ENCODE assay signal across 10 cellular contexts in the genomic region with DNA sequence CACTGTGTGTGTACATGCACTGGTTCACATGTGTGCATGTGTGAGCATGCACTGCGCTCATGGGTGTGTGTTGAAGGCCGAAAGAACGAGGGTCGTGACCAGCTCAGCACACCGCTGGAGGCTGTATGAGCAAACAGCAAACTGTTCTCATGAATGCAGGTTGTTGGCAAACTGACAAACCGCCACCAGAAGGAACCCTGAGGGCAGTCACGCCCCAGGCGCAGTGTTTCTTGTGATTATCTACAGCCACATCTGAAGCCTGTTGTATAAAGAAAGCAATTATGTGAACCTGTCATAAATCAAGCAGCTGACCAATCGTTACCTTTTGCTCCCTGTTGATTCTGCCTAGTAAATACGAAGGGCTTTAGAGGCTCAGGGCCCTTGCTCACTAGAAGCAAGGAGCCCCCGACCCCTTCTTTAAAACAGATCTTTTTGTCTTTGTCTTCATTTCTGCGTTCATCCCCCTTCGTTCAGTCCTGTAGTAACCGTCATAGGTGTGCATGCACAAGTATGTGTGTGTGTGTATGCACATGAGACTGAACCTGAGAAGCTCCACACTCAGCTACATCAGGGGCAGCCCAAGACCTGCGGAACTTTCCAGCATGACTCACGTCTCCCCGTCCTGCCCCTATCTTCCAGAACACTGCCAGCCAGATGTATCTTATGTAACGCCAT. TPM values are rescaled to one million over a fixed set of nuclear protein-coding genes. Genes with fewer than 3 reads are reported as not detected.
DNase-seq lines count a peak whose midpoint lies in the region; ATAC-seq and TF ChIP-seq lines count a peak whose summit lies in the region.
"Had no signal": no experiment of that assay in that cellular context is flagged by ENCODE, and none has a peak within 500 bp of the region (broad histone marks: within the 10 kb centered on the region; RNA-seq: fewer than 3 reads in every experiment).

No MANE protein-coding gene starts in this region.

- no peaks in the 10 kb centered on the region for H3K9me3 ChIP-seq in right cardiac atrium (ENCODE audit: control insufficient read depth, low read length)
- peaks cover 2% of the 10 kb centered on the region for H3K9me3 ChIP-seq in T-helper 17 cell (ENCODE audit: control insufficient read depth, low read length, poor library complexity, severe bottlenecking)

- ATAC-seq in GM18861 (IDR thresholded peaks at IDR 0.05; ENCODE audit: unreplicated experiment): no peak
- ATAC-seq in right cardiac atrium: no peak
- ATAC-seq in T-helper 17 cell: no peak

- H3K27me3 ChIP-seq in right cardiac atrium (ENCODE audit: control insufficient read depth, insufficient read depth): no peaks in the 10 kb centered on the region

- peaks cover 13% of the 10 kb centered on the region for H3K4me1 Mint-ChIP-seq in T-helper 17 cell

- H3K4me3 Mint-ChIP-seq in T-helper 17 cell: no peak overlapping the region
- H3K4me3 Mint-ChIP-seq: stimulated activated naive CD8-positive, alpha-beta T cell treated with anti-CD3 and anti-CD28 coated beads, Interleukin-15, Interleukin-2, amounts not matched to agents 100 ng/mL and 50 ng/mL, for 24 hours had no signal

- POLR2A ChIA-PET in RWPE1 (lab: Yijun Ruan, JAX; ENCODE audit: low non-redundant PET): no interaction called here

- peak; percentile 90 for DNase-seq in HT-29 (ENCODE audit: low spot score)
- peak; percentile 76 for DNase-seq in RWPE1 (ENCODE audit: low spot score)
- peak; percentile 70 for DNase-seq in fibroblast of villous mesenchyme (ENCODE audit: low read depth)
- no peak for DNase-seq in right cardiac atrium
- DNase-seq in head of caudate nucleus: no peak
- DNase-seq in T-helper 17 cell: no peak

- peaks cover 48% of the 10 kb centered on the region for H3K27me3 Mint-ChIP-seq in T-helper 17 cell

- peaks cover 6% of the 10 kb centered on the region for H3K36me3 Mint-ChIP-seq in T-helper 17 cell (ENCODE audit: low read depth)

- no peaks in the 10 kb centered on the region for H3K4me1 ChIP-seq in right cardiac atrium (ENCODE audit: control insufficient read depth, insufficient read depth, low read length)

- no peak overlapping the region for H3K4me3 ChIP-seq in fibroblast of villous mesenchyme (ENCODE audit: low read depth, low read length)
- H3K4me3 ChIP-seq in right cardiac atrium (ENCODE audit: low read length): no peak overlapping the region

- H3K27ac ChIP-seq in C4-2B: peak overlapping the region; percentile 9; the same call in 1 of the 2 replicates
- peak overlapping the region; percentile 91 for H3K27ac ChIP-seq in RWPE1
- no peak overlapping the region for H3K27ac ChIP-seq in right cardiac atrium (ENCODE audit: low read length)

- TF ChIP-seq CTCF in C4-2B (conservative IDR thresholded peaks at IDR 0.05) (no peak), RWPE1 (conservative IDR thresholded peaks at IDR 0.05; ENCODE audit: low read depth) (no peak), fibroblast of villous mesenchyme (IDR thresholded peaks at IDR 0.05; ENCODE audit: insufficient read depth, low read depth, low read length) (no peak)

- no peak overlapping the region for H3K27ac Mint-ChIP-seq in T-helper 17 cell
- H3K27ac Mint-ChIP-seq: stimulated activated naive CD8-positive, alpha-beta T cell treated with anti-CD3 and anti-CD28 coated beads, Interleukin-15, Interleukin-2, amounts not matched to agents 100 ng/mL and 50 ng/mL, for 24 hours had no signal

- 68% methylated on average over 18 of the region's 18 CpGs for WGBS in right cardiac atrium

- CTCF ChIA-PET in RWPE1 (lab: Yijun Ruan, JAX): interaction anchor here (0.7 to 1.8 kb wide), 4 partner anchors 15 to 341 kb away, joined by 4 to 8 read pairs (median 6); no protein-coding TSS in a partner anchor

- intact Hi-C loops in right cardiac atrium (cut with DNase I): no loop called here
- intact Hi-C loops in head of caudate nucleus (cut with DNase I): no loop called here

RNA-seq across cellular contexts. Expression of a gene that starts 16.8 kb away (rescaled TPM):
- 54.3 and 60.9 TPM in 2 replicates for total RNA-seq in HT-29 (2014; rRNA removed; shearing (Covaris generic))
- not detected in 2 replicates for total RNA-seq in fibroblast of villous mesenchyme
- total RNA-seq in right cardiac atrium: 1 to 10 TPM in 1 of 4 donors, under 1 TPM in 3; 0.86 to 1.2 (median 0.92) TPM
- polyA plus RNA-seq in right cardiac atrium: 0.70 TPM
- under 1 TPM; 0.37 to 0.50 TPM for total RNA-seq in T-helper 17 cell
- total RNA-seq: T-helper 2 cell treated with Interferon-gamma antibody and Interleukin-4, amounts not matched to agents 100 ng/mL and 5 ng/mL, for 36 hours had no signal

Comparison
In these comparisons a context has a peak if more than half of its experiments do, and no peak if none do; other contexts are left out.
1. DNase-seq: peak in HT-29 (single experiment), RWPE1 (single experiment) and fibroblast of villous mesenchyme (single experiment); none in right cardiac atrium (0 of 3), head of caudate nucleus (0 of 42) and T-helper 17 cell (0 of 3).
2. RNA of a gene that starts 16.8 kb away (total RNA-seq): 54.3 to 60.9 TPM in HT-29; 0.86 to 1.2 TPM in right cardiac atrium, 0.37 to 0.50 TPM in T-helper 17 cell and not detected in fibroblast of villous mesenchyme; every median in the first group is over 10 times any median in the second.